In the genomic region with DNA sequence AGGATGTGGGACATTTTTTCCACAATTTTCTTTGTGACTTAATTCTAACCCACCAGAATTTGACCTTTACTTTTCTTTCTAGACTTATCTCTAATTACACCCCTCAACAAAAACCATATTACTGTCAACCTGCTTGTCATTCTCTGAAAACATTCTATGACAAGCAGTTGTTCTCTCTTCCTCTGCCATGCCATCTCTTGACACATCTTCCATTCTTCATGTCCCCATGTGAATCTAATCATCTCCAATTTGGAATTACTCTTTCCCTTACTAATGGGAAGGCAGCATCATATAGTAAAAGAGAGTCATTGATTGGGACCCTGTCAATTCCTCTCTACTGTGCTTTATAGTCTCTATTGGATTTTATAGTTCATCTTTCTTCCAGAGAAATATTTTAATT, we compare ENCODE assay signal across 30 cellular contexts.
"Had no signal": no experiment of that assay in that cellular context is flagged by ENCODE, and none has a peak within 500 bp of the region (broad histone marks: within the 10 kb centered on the region; RNA-seq: fewer than 3 reads in every experiment).

No MANE protein-coding gene starts in this region.

- H3K9me3 ChIP-seq: adrenal gland, ascending aorta, body of pancreas, breast epithelium had no signal

- DNase-seq: activated effector memory CD4-positive, alpha-beta T cell treated with anti-CD3 and anti-CD28 coated beads, Interleukin-2, amount 50 U/mL, for 16 hours; activated effector memory CD4-positive, alpha-beta T cell treated with Interleukin-2 at 50 U/mL for 16 hours; activated gamma-delta T cell; activated gamma-delta T cell treated with Interleukin-2 at 50 U/mL for 16 hours; activated naive CD4-positive, alpha-beta T cell; activated naive CD4-positive, alpha-beta T cell treated with anti-CD3 and anti-CD28 coated beads for 36 hours; activated naive CD4-positive, alpha-beta T cell treated with anti-CD3 and anti-CD28 coated beads, Interleukin-2, amount 10 ng/mL, durations not matched to agents 7 days and 5 days; activated naive CD4-positive, alpha-beta T cell treated with anti-CD3 and anti-CD28 coated beads, Interleukin-2, amount 50 U/mL, for 16 hours; activated naive CD4-positive, alpha-beta T cell treated with Interleukin-2 at 50 U/mL for 16 hours; activated naive CD8-positive, alpha-beta T cell treated with anti-CD3 and anti-CD28 coated beads for 36 hours; activated naive CD8-positive, alpha-beta T cell treated with anti-CD3 and anti-CD28 coated beads, Interleukin-2, amount 10 ng/mL, durations not matched to agents 7 days and 5 days; activated naive CD8-positive, alpha-beta T cell treated with anti-CD3 and anti-CD28 coated beads, Interleukin-2, amount 50 U/mL, for 24 hours; activated T-cell treated with anti-CD3 and anti-CD28 coated beads, Interleukin-2, amount 50 U/mL, for 1 hour; activated T-cell treated with anti-CD3 and anti-CD28 coated beads, Interleukin-2, amount 50 U/mL, for 24 hours; activated T-cell treated with anti-CD3 and anti-CD28 coated beads, Interleukin-2, amount 50 U/mL, for 4 hours; activated T-cell treated with anti-CD3 and anti-CD28 coated beads, Interleukin-2, amount 50 U/mL, for 48 hours; activated T-cell treated with anti-CD3 and anti-CD28 coated beads, Interleukin-2, amount 50 U/mL, for 72 hours; adrenal gland; amniotic stem cell; amygdala; anterior cingulate cortex; aorta; body of pancreas; brain microvascular endothelial cell; caudate nucleus; central memory CD4-positive, alpha-beta T cell; cerebellar nuclear complex had no signal

- H3K4me3 ChIP-seq: adrenal gland, ascending aorta, body of pancreas, breast epithelium, cardiac muscle cell had no signal

- H3K36me3 ChIP-seq: adrenal gland, ascending aorta, brain microvascular endothelial cell, breast epithelium, cardiac muscle cell had no signal

- H3K27ac ChIP-seq: adrenal gland, ascending aorta, body of pancreas, brain microvascular endothelial cell, breast epithelium, cardiac muscle cell had no signal

- H3K27me3 ChIP-seq: adrenal gland, ascending aorta, body of pancreas, brain microvascular endothelial cell, breast epithelium, cardiac muscle cell had no signal
